ENCODE assay signal across 8 cellular contexts in the genomic region with DNA sequence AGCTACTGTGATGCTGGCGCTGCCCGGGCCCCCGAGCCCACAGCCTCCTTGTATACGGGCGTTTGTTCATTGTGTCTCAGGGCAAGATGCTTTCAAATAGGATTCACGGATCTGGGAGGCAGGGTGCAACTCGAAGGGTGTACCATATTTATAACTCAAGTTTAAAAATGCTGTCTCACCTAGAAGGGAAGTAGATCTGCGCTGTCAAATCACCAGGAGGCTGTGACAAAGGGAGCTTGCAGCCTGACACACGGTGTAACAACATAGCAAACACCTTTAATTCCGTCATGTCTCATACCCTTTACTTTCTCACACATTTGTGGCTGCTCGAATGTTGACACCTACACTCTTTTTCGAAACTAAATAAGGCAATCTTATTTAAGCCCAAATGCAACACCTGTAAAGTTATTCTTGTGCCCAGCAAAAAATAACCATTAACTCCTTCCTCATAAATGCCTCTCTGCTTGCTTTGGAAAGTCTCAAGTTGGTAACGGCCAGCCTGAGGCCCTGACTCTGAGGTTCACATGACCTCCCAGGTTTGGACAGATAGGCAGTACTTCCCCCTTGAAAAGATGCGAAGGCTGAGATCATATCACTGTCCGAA.
DNase-seq lines count a peak whose midpoint lies in the region; ATAC-seq lines count a peak whose summit lies in the region.
"Had no signal": no experiment of that assay in that cellular context is flagged by ENCODE, and none has a peak within 500 bp of the region (broad histone marks: within the 10 kb centered on the region; RNA-seq: fewer than 3 reads in every experiment).

No MANE protein-coding gene starts in this region.

- peak overlapping the region; percentile 97 for H3K27ac ChIP-seq in layer of hippocampus (ENCODE audit: low read depth, low read length)
- peak overlapping the region; percentile 98 for H3K27ac ChIP-seq in subcutaneous abdominal adipose tissue (ENCODE audit: low read depth, low read length)
- H3K27ac ChIP-seq: KMS-11 had no signal

- peak overlapping the region in 4 of 5 donors; percentile 48 to 97 (median 79) for H3K9ac ChIP-seq in subcutaneous abdominal adipose tissue (ENCODE audit: low read length in 5 of 5)
- H3K9ac ChIP-seq: KMS-11 had no signal

- peak overlapping the region in 3 of 5 donors; percentile 26 to 33 (median 29) for H3K4me3 ChIP-seq in subcutaneous abdominal adipose tissue (ENCODE audit: low read depth in 1 of 5, low read length in 5 of 5)

- no peak for ATAC-seq in HG03045 (IDR thresholded peaks at IDR 0.05; ENCODE audit: unreplicated experiment)

- no peaks in the 10 kb centered on the region for H3K9me3 ChIP-seq in subcutaneous abdominal adipose tissue (ENCODE audit: control insufficient read depth in 5 of 5, low read length in 5 of 5)

- DNase-seq in HUDEP-2 (lab: John Stamatoyannopoulos, UW; ENCODE audit: unreplicated experiment in 76 of 76) (peak in 46 of 76 experiments; percentile 14 to 75 (median 37)), amygdala (lab: John Stamatoyannopoulos, UW) (peak in 36 of 56 donors; percentile 17 to 84 (median 60)), DMS79 (lab: John Stamatoyannopoulos, UW) (no peak), NCI-H510A (lab: John Stamatoyannopoulos, UW) (no peak)

- no peaks in the 10 kb centered on the region for H3K36me3 ChIP-seq in subcutaneous abdominal adipose tissue (ENCODE audit: control insufficient read depth in 5 of 5, insufficient read depth in 5 of 5, low read length in 5 of 5)

- H3K27me3 ChIP-seq in layer of hippocampus (ENCODE audit: control insufficient read depth, insufficient read depth, low read length) (no peaks in the 10 kb centered on the region), subcutaneous abdominal adipose tissue (ENCODE audit: control insufficient read depth in 5 of 5, insufficient read depth in 4 of 5, low read length in 5 of 5) (no peaks in the 10 kb centered on the region)

- peaks cover 19 to 95% (median 92%) of the 10 kb centered on the region in 5 donors for H3K4me1 ChIP-seq in subcutaneous abdominal adipose tissue (ENCODE audit: control insufficient read depth in 5 of 5, insufficient read depth in 5 of 5, low read length in 5 of 5)

Comparison
In these comparisons a context has a peak if more than half of its experiments do, and no peak if none do; other contexts are left out.
1. DNase-seq: peak in HUDEP-2 (46 of 76) and amygdala (36 of 56); none in DMS79 (single experiment) and NCI-H510A (single experiment).